1 cellular context compared by ENCODE assay signal in the genomic region with DNA sequence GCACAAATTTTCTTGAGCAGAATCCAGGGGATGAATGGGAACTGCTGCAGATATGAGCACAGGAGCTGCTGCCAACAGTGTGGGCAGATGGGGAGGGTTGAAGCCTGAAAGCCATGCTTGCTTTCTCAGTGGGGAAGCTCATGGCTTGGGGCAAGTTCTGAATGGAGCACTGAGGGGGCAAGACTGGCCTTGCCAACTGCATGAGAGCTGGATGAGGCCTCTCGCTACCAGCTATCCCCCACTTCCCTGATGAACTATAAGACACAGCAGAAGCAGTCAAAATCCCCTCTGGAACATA.
TF ChIP-seq lines count a peak whose summit lies in the region.

No MANE protein-coding gene starts in this region.

TF ChIP-seq in HEK293, 187 proteins besides CTCF, POLR2A, EP300 and RAD21 (continued from another document):
- TF ChIP-seq, protein P1, sequence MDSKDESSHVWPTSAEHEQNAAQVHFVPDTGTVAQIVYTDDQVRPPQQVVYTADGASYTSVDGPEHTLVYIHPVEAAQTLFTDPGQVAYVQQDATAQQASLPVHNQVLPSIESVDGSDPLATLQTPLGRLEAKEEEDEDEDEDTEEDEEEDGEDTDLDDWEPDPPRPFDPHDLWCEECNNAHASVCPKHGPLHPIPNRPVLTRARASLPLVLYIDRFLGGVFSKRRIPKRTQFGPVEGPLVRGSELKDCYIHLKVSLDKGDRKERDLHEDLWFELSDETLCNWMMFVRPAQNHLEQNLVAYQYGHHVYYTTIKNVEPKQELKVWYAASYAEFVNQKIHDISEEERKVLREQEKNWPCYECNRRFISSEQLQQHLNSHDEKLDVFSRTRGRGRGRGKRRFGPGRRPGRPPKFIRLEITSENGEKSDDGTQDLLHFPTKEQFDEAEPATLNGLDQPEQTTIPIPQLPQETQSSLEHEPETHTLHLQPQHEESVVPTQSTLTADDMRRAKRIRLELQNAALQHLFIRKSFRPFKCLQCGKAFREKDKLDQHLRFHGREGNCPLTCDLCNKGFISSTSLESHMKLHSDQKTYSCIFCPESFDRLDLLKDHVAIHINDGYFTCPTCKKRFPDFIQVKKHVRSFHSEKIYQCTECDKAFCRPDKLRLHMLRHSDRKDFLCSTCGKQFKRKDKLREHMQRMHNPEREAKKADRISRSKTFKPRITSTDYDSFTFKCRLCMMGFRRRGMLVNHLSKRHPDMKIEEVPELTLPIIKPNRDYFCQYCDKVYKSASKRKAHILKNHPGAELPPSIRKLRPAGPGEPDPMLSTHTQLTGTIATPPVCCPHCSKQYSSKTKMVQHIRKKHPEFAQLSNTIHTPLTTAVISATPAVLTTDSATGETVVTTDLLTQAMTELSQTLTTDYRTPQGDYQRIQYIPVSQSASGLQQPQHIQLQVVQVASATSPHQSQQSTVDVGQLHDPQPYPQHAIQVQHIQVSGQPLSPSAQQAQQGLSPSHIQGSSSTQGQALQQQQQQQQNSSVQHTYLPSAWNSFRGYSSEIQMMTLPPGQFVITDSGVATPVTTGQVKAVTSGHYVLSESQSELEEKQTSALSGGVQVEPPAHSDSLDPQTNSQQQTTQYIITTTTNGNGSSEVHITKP (tag by site-specific recombination; IDR thresholded peaks at IDR 0.05): no peak
- peak; percentile 11; the same call in 1 of the 2 replicates for TF ChIP-seq ZFHX2 (tag by site-specific recombination; conservative IDR thresholded peaks at IDR 0.05)
- TF ChIP-seq ZNF19 (tag by site-specific recombination; IDR thresholded peaks at IDR 0.05; ENCODE audit: low read depth): no peak
- TF ChIP-seq SETDB1 (IDR thresholded peaks at IDR 0.05; ENCODE audit: insufficient read length, low read length): peak; percentile 59
- TF ChIP-seq, protein P2, sequence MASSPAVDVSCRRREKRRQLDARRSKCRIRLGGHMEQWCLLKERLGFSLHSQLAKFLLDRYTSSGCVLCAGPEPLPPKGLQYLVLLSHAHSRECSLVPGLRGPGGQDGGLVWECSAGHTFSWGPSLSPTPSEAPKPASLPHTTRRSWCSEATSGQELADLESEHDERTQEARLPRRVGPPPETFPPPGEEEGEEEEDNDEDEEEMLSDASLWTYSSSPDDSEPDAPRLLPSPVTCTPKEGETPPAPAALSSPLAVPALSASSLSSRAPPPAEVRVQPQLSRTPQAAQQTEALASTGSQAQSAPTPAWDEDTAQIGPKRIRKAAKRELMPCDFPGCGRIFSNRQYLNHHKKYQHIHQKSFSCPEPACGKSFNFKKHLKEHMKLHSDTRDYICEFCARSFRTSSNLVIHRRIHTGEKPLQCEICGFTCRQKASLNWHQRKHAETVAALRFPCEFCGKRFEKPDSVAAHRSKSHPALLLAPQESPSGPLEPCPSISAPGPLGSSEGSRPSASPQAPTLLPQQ (tag by site-specific recombination; IDR thresholded peaks at IDR 0.05): no peak
- TF ChIP-seq, protein P3, sequence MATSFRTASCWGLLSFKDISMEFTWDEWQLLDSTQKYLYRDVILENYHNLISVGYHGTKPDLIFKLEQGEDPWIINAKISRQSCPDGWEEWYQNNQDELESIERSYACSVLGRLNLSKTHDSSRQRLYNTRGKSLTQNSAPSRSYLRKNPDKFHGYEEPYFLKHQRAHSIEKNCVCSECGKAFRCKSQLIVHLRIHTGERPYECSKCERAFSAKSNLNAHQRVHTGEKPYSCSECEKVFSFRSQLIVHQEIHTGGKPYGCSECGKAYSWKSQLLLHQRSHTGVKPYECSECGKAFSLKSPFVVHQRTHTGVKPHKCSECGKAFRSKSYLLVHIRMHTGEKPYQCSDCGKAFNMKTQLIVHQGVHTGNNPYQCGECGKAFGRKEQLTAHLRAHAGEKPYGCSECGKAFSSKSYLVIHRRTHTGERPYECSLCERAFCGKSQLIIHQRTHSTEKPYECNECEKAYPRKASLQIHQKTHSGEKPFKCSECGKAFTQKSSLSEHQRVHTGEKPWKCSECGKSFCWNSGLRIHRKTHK (tag by site-specific recombination; IDR thresholded peaks at IDR 0.05): no peak
- TF ChIP-seq, protein P4, sequence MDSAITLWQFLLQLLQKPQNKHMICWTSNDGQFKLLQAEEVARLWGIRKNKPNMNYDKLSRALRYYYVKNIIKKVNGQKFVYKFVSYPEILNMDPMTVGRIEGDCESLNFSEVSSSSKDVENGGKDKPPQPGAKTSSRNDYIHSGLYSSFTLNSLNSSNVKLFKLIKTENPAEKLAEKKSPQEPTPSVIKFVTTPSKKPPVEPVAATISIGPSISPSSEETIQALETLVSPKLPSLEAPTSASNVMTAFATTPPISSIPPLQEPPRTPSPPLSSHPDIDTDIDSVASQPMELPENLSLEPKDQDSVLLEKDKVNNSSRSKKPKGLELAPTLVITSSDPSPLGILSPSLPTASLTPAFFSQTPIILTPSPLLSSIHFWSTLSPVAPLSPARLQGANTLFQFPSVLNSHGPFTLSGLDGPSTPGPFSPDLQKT (IDR thresholded peaks at IDR 0.05; ENCODE audit: borderline replicate concordance, low read depth, low read length): no peak
- no peak for TF ChIP-seq ZNF544 (tag by site-specific recombination; IDR thresholded peaks at IDR 0.05)
- TF ChIP-seq ZNF791 (tag by site-specific recombination; IDR thresholded peaks at IDR 0.05): no peak
- no peak for TF ChIP-seq OSR2 (tag by site-specific recombination; IDR thresholded peaks at IDR 0.05)
- TF ChIP-seq ZNF658 (tag by site-specific recombination; IDR thresholded peaks at IDR 0.05): no peak
- TF ChIP-seq, protein P5, sequence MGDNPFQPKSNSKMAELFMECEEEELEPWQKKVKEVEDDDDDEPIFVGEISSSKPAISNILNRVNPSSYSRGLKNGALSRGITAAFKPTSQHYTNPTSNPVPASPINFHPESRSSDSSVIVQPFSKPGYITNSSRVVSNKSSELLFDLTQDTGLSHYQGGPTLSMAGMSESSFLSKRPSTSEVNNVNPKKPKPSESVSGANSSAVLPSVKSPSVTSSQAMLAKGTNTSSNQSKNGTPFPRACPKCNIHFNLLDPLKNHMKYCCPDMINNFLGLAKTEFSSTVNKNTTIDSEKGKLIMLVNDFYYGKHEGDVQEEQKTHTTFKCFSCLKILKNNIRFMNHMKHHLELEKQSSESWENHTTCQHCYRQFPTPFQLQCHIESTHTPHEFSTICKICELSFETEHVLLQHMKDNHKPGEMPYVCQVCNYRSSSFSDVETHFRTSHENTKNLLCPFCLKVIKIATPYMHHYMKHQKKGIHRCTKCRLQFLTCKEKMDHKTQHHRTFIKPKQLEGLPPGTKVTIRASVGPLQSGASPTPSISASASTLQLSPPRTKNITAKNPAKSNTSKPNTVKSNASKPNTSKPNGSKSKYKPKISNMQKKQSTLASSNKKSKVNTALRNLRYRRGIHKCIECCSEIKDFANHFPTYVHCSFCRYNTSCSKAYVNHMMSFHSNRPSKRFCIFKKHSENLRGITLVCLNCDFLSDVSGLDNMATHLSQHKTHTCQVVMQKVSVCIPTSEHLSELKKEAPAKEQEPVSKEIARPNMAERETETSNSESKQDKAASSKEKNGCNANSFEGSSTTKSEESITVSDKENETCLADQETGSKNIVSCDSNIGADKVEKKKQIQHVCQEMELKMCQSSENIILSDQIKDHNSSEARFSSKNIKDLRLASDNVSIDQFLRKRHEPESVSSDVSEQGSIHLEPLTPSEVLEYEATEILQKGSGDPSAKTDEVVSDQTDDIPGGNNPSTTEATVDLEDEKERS (tag by site-specific recombination; IDR thresholded peaks at IDR 0.05): 0 out of 2 replicates have a peak, but pooled peaks have one; percentile 1
- TF ChIP-seq, protein P6, sequence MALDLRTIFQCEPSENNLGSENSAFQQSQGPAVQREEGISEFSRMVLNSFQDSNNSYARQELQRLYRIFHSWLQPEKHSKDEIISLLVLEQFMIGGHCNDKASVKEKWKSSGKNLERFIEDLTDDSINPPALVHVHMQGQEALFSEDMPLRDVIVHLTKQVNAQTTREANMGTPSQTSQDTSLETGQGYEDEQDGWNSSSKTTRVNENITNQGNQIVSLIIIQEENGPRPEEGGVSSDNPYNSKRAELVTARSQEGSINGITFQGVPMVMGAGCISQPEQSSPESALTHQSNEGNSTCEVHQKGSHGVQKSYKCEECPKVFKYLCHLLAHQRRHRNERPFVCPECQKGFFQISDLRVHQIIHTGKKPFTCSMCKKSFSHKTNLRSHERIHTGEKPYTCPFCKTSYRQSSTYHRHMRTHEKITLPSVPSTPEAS (tag by site-specific recombination; IDR thresholded peaks at IDR 0.05): no peak
